Comparison of ENCODE assay signal across 12 cellular contexts in the genomic region with DNA sequence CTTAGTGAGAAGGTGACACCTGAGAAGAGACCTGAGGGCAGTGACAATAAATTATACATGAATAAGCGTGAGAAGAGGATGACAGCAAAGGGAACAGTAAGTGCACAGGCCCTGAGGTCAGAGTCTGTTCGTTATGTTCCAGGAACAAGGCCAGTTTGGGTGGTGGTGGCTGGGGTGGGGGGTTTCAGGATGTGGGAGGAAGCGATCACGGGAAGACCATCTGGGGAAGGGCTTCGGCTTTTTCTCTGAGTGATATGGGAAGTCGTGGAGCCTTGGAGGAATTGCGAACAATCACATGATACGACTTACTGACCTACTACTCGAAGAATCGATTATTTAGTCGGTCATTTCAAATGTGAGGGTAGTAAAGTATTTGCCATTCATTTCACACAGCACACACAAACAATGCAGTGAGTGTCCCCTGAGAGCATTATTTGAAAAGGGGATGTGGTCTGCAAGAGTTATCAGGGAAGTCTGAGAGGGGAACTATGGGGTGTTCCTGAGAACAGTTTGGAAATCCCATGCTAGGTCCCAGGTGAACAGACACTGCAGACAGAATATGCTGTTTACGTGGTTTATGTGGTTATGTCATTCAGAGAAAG.
DNase-seq lines count a peak whose midpoint lies in the region; ATAC-seq and TF ChIP-seq lines count a peak whose summit lies in the region.
"Had no signal": no experiment of that assay in that cellular context is flagged by ENCODE, and none has a peak within 500 bp of the region (broad histone marks: within the 10 kb centered on the region; RNA-seq: fewer than 3 reads in every experiment).

No MANE protein-coding gene starts in this region.

- H3K36me3 ChIP-seq in neutrophil (no peaks in the 10 kb centered on the region), smooth muscle cell (ENCODE audit: low read depth) (no peaks in the 10 kb centered on the region), adrenal gland (replicated peaks in 1 of 2) (no peaks in the 10 kb centered on the region)
- H3K36me3 ChIP-seq: ovary had no signal

- H3K4me1 ChIP-seq in neutrophil (ENCODE audit: control insufficient read depth in 1 of 2, insufficient read depth in 1 of 2, low read depth in 1 of 2, low read length in 1 of 2) (peaks cover 34 to 35% of the 10 kb centered on the region in 2 experiments), smooth muscle cell (ENCODE audit: low read depth) (no peaks in the 10 kb centered on the region), adrenal gland (replicated peaks in 1 of 2) (no peaks in the 10 kb centered on the region)
- H3K4me1 ChIP-seq: A549 had no signal

- no peak overlapping the region for H3K4me2 ChIP-seq in smooth muscle cell
- H3K4me2 ChIP-seq: A549 had no signal

- WGBS in smooth muscle cell (ENCODE audit: low lambda C conversion rate), result 87% methylated on average over 12 of the region's 12 CpGs
- WGBS in adrenal gland, 4 donors, result 69 to 77% (median 73%) methylated on average over 12 of the region's 12 CpGs

- no peak overlapping the region for H2AFZ ChIP-seq in smooth muscle cell (ENCODE audit: low read depth)

- H4K20me1 ChIP-seq in smooth muscle cell (ENCODE audit: low read depth), result no peaks in the 10 kb centered on the region

- intact Hi-C loops in adrenal gland (cut with DNase I), result no loop called here

- no peaks in the 10 kb centered on the region for H3K79me2 ChIP-seq in smooth muscle cell (ENCODE audit: low read depth)

- H3F3A ChIP-seq in smooth muscle cell (ENCODE audit: low read depth), result no peaks in the 10 kb centered on the region

- no peaks in the 10 kb centered on the region for H3K9me3 ChIP-seq in neutrophil
- no peaks in the 10 kb centered on the region for H3K9me3 ChIP-seq in smooth muscle cell (replicated peaks; ENCODE audit: low read depth)
- H3K9me3 ChIP-seq in adrenal gland (replicated peaks in 1 of 3), result no peaks in the 10 kb centered on the region
- H3K9me3 ChIP-seq: A549, ovary had no signal

- ATAC-seq in GM21825 (IDR thresholded peaks at IDR 0.05; ENCODE audit: unreplicated experiment) (peak; percentile 39), HG03571 (IDR thresholded peaks at IDR 0.05; ENCODE audit: unreplicated experiment) (peak; percentile 37)

- DNase-seq in SKM-1 treated with dmso at 0.1 percent for 144 hours (lab: John Stamatoyannopoulos, UW; ENCODE audit: unreplicated experiment), result peak; percentile 12
- no peak for DNase-seq in SKM-1 (lab: John Stamatoyannopoulos, UW; ENCODE audit: unreplicated experiment)
- no peak for DNase-seq in smooth muscle cell (lab: John Stamatoyannopoulos, UW; ENCODE audit: unreplicated experiment)
- DNase-seq in adrenal gland, result no peak
- no peak for DNase-seq in activated naive CD4-positive, alpha-beta T cell (lab: John Stamatoyannopoulos, UW)
- DNase-seq: effector memory CD4-positive, alpha-beta T cell; mesendoderm; ovary had no signal

- H3K9ac ChIP-seq in smooth muscle cell (ENCODE audit: low read depth), result no peak overlapping the region

- no peak for TF ChIP-seq POLR2A in adrenal gland (IDR thresholded peaks at IDR 0.05)

- H3K27ac ChIP-seq in neutrophil (peak overlapping the region; percentile 33), smooth muscle cell (ENCODE audit: low read depth) (no peak overlapping the region), adrenal gland (no peak overlapping the region)
- H3K27ac ChIP-seq: A549, ovary had no signal

- TF ChIP-seq CTCF in neutrophil (IDR thresholded peaks at IDR 0.05) (no peak), smooth muscle cell (IDR thresholded peaks at IDR 0.05; ENCODE audit: borderline replicate concordance, insufficient read depth, poor library complexity, severe bottlenecking) (no peak), adrenal gland (IDR thresholded peaks at IDR 0.05) (no peak)

- H3K4me3 ChIP-seq in neutrophil (ENCODE audit: low read depth in 1 of 2, low read length in 1 of 2) (no peak overlapping the region), smooth muscle cell (no peak overlapping the region), adrenal gland (no peak overlapping the region)
- H3K4me3 ChIP-seq: A549, ovary had no signal

- H3K27me3 ChIP-seq in neutrophil (no peaks in the 10 kb centered on the region), smooth muscle cell (ENCODE audit: low read depth) (no peaks in the 10 kb centered on the region), adrenal gland (no peaks in the 10 kb centered on the region)
- H3K27me3 ChIP-seq: ovary had no signal
